In the genomic region with DNA sequence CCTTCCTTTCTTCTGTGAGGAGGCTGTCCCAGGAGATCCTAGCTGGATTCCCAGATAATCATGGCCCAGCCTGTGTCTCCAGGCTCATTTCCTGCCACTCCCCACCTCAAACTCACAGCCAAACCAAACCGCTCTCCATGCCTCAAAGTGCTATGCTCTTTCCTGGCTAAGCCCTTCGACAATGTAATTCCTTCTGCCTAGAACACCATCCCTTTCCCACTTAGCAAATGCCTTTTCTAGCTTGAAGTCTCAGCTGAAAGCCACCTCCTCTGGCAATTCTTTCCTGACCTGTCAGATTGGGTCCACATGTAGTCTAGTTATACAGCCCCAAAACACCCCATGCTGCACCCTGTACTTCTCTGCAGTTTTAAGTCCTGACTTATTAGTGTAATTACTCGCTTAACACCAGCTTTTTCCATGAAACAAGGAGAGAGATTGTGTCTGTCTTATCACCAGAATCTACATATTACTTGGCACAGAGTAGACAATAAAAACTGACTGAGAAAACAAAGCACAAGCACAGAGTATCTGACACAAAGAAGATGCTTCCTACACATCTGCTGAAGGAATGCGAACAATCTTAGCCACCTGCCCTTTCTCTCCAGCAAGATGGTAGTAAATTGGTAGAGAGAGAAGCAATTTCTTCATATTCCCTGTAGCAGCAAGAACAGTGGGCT, we compare ENCODE assay signal across 8 cellular contexts. TPM values are rescaled to one million over a fixed set of nuclear protein-coding genes. Genes with fewer than 3 reads are reported as not detected.
DNase-seq lines count a peak whose midpoint lies in the region; ATAC-seq, FAIRE-seq and TF ChIP-seq lines count a peak whose summit lies in the region.

No MANE protein-coding gene starts in this region.

- H3K27me3 ChIP-seq in GM12878 (replicated peaks in 1 of 2; ENCODE audit: control insufficient read depth in 2 of 2, insufficient read depth in 2 of 2, low read length in 1 of 2) (no peaks in the 10 kb centered on the region), sigmoid colon (no peaks in the 10 kb centered on the region)

- no peak overlapping the region for H3K27ac ChIP-seq in GM12878 (ENCODE audit: control insufficient read depth, insufficient read depth)
- peak overlapping the region; percentile 45 to 72 (median 58) for H3K27ac ChIP-seq in sigmoid colon

- POLR2A ChIA-PET in GM12878 (lab: Charles Lee): interaction anchor here (0.8 to 1.3 kb wide), 3 partner anchors 43 to 147 kb away, joined by 3 to 5 read pairs (median 3); a partner anchor contains a TSS

- intact Hi-C loops in GM12878 (cut with micrococcal nuclease; ENCODE audit: unreplicated experiment): no loop called here
- intact Hi-C loops in left ventricle myocardium superior (cut with micrococcal nuclease): no loop called here
- intact Hi-C loops in sigmoid colon (cut with DNase I): no loop called here
- intact Hi-C loops in posterior vena cava (cut with DNase I): no loop called here

- peaks cover 47% of the 10 kb centered on the region for H3K4me1 ChIP-seq in GM12878 (ENCODE audit: control insufficient read depth, insufficient read depth, low read length)
- H3K4me1 ChIP-seq in sigmoid colon: peaks cover 0 to 60% (median 47%) of the 10 kb centered on the region in 4 donors

- CTCF ChIA-PET in GM12878 (lab: Yijun Ruan, JAX): interaction anchor here (1.2 to 2.6 kb wide), 3 partner anchors 11 to 337 kb away, joined by 3 to 10 read pairs (median 3); no protein-coding TSS in a partner anchor

- no peak overlapping the region for H2AFZ ChIP-seq in GM12878 (ENCODE audit: control insufficient read depth, low read depth, low read length)

- H3K4me3 ChIP-seq in HFF-Myc (replicated peaks; ENCODE audit: low read depth, low read length) (peak overlapping the region; percentile 0), GM12878 (0 out of 2 replicates have a peak overlapping the region, but pooled peaks have one; percentile 27), sigmoid colon (no peak overlapping the region)

- WGBS in GM12878 (ENCODE audit: insufficient coverage, insufficient replicate concordance, low lambda C conversion rate, missing lambda C conversion rate): 91% methylated on average over 4 of the region's 4 CpGs
- 20 to 56% methylated on average over 4 of the region's 4 CpGs for WGBS in sigmoid colon, 2 donors

- peaks cover 15% of the 10 kb centered on the region; the same call in 1 of the 2 replicates for H4K20me1 ChIP-seq in GM12878 (ENCODE audit: control insufficient read depth, insufficient read depth)

- no peak for ATAC-seq in GM12878
- ATAC-seq in left ventricle myocardium superior: peak; percentile 65
- no peak for ATAC-seq in GM21576 (IDR thresholded peaks at IDR 0.05; ENCODE audit: unreplicated experiment)
- no peak for ATAC-seq in GM18517 (IDR thresholded peaks at IDR 0.05; ENCODE audit: unreplicated experiment)

- H3K79me2 ChIP-seq in GM12878 (ENCODE audit: control insufficient read depth, insufficient read depth, low read length): peaks cover 87% of the 10 kb centered on the region

- no peak for TF ChIP-seq CTCF in HFF-Myc (IDR thresholded peaks at IDR 0.05; ENCODE audit: low read depth, low read length, missing control alignments)
- no peak for TF ChIP-seq CTCF in GM12878 (IDR thresholded peaks at IDR 0.05 in 2 of 3, conservative IDR thresholded peaks at IDR 0.05 in 1 of 3; ENCODE audit: control insufficient read depth in 2 of 3, extremely low read depth in 1 of 3, insufficient read depth in 1 of 3, low read depth in 3 of 3, low read length in 3 of 3)
- TF ChIP-seq CTCF in sigmoid colon (IDR thresholded peaks at IDR 0.05): no peak

- TF ChIP-seq POLR2A in GM12878 (IDR thresholded peaks at IDR 0.05; ENCODE audit: low read depth, low read length): no peak
- no peak for TF ChIP-seq POLR2A in sigmoid colon (IDR thresholded peaks at IDR 0.05)

- H3K9ac ChIP-seq in GM12878 (ENCODE audit: control insufficient read depth, insufficient read depth, low read length): no peak overlapping the region

- no peak for FAIRE-seq in GM12878 (lab: Jason Lieb, UNC)

- H3K4me2 ChIP-seq in GM12878 (ENCODE audit: control insufficient read depth, insufficient read depth): peak overlapping the region; percentile 40

- H3K36me3 ChIP-seq in GM12878 (ENCODE audit: control insufficient read depth in 2 of 2, insufficient read depth in 2 of 2, low read length in 1 of 2) (peaks cover 0 to 15% of the 10 kb centered on the region in 2 experiments; a peak in 2 of 4 replicates), sigmoid colon (no peaks in the 10 kb centered on the region)

- in situ Hi-C loops in GM12878 (cut with MboI): no loop called here

- TF ChIP-seq RAD21 in GM12878 (IDR thresholded peaks at IDR 0.05; ENCODE audit: insufficient read depth, low read depth, low read length): no peak

- no peaks in the 10 kb centered on the region for H3K9me3 ChIP-seq in GM12878 (replicated peaks; ENCODE audit: control insufficient read depth, insufficient read depth, low read length)
- H3K9me3 ChIP-seq in sigmoid colon: no peaks in the 10 kb centered on the region

- RAD21 ChIA-PET in GM12878 (lab: Charles Lee; ENCODE audit: unreplicated experiment): no interaction called here

- SMC1A ChIA-PET in GM12878 (lab: Charles Lee; ENCODE audit: uncharacterized antibody, unreplicated experiment): interaction anchor here (1.2 kb wide), 1 partner anchor 21 kb away, joined by 3 read pairs; no protein-coding TSS in a partner anchor

- no peak for DNase-seq in HFF-Myc (ENCODE audit: extremely low read depth, low read depth)
- no peak for DNase-seq in GM12878 (ENCODE audit: low read depth, low spot score)
- DNase-seq in left ventricle myocardium superior: no peak
- no peak for DNase-seq in sigmoid colon
- no peak for DNase-seq in effector CD8-positive, alpha-beta T cell (lab: John Stamatoyannopoulos, UW)
- DNase-seq in posterior vena cava (ENCODE audit: low spot score): no peak

- TF ChIP-seq EP300 in GM12878 (IDR thresholded peaks at IDR 0.05; ENCODE audit: borderline replicate concordance in 1 of 2, control insufficient read depth in 1 of 2, low read depth in 2 of 2, low read length in 2 of 2) (no peak), sigmoid colon (IDR thresholded peaks at IDR 0.05) (no peak)

- BruUV-seq in GM12878 (replicated peaks; lab: Mats Ljungman, UMichigan): no TSS peak

RNA-seq across cellular contexts. Expression of a gene that starts 5.4 kb away (rescaled TPM):
- 43.0 and 46.6 TPM in 2 replicates for total RNA-seq in GM12878 (2013; cell fraction: nucleolus; rRNA removed)
- total RNA-seq in GM12878 (2014; rRNA removed): 62.4 and 73.5 TPM in 2 replicates
- total RNA-seq in GM12878 (2014; rRNA removed; fragmentation: Illumina TruSeq; extraction: Trizol): 39.2 and 43.9 TPM in 2 replicates
- 76.4 and 79.6 TPM in 2 replicates for total RNA-seq in GM12878 (2021)
- 39.1 TPM for polyA plus RNA-seq in GM12878 (2011; ENCODE audit: low read depth)
- 35.6 and 57.3 TPM in 2 replicates for polyA plus RNA-seq in GM12878 (2011; rRNA removed)
- 58.1 and 59.0 TPM in 2 replicates for polyA plus RNA-seq in GM12878 (2011; cell fraction: cytosol; rRNA removed)
- polyA plus RNA-seq in GM12878 (2011; cell fraction: nucleus; rRNA removed): 62.3 and 84.6 TPM in 2 replicates
- polyA plus RNA-seq in GM12878 (2012): 35.8 and 51.5 TPM in 2 replicates
- 57.6 and 72.4 TPM in 2 replicates for polyA plus RNA-seq in GM12878 (2014; fragmentation: Illumina TruSeq; extraction: Trizol)
- polyA plus RNA-seq in GM12878 (2014; fragmentation: Nextera tagmentation; extraction: Ambion mirVana): 10 to 100 TPM; 13.1 to 18.2 TPM
- 56.5 and 67.5 TPM in 2 replicates for polyA plus RNA-seq in GM12878 (2014; rRNA removed)
- polyA plus RNA-seq in GM12878 (2016; fragmentation: Nextera tagmentation; extraction: Ambion mirVana): 10 to 100 TPM; 69.9 to 75.3 TPM
- 45.0 and 62.8 TPM in 2 replicates for polyA minus RNA-seq in GM12878 (2011; rRNA and poly(A)+ RNA removed)
- polyA minus RNA-seq in GM12878 (2011; cell fraction: cytosol; rRNA and poly(A)+ RNA removed): 17.9 and 27.3 TPM in 2 replicates
- 15.7 and 26.6 TPM in 2 replicates for polyA minus RNA-seq in GM12878 (2011; cell fraction: nucleus; rRNA and poly(A)+ RNA removed)
- 21.9 TPM for total RNA-seq in left ventricle myocardium superior
- 10 to 100 TPM; 34.2 to 42.7 (median 41.4) TPM for total RNA-seq in sigmoid colon
- polyA plus RNA-seq in sigmoid colon: 10 to 100 TPM; 35.4 to 60.4 (median 39.3) TPM
- total RNA-seq in posterior vena cava: 10 to 100 TPM; 36.0 to 37.0 TPM

RNA-seq across cellular contexts. Expression of a gene that starts 44.4 kb away (rescaled TPM):
- total RNA-seq in GM12878 (2013; cell fraction: nucleolus; rRNA removed): not detected in 2 replicates
- total RNA-seq in GM12878 (2014; rRNA removed) (not detected in 2 replicates), GM12878 (2014; rRNA removed; fragmentation: Illumina TruSeq; extraction: Trizol) (not detected in 2 replicates), GM12878 (2021) (0.08 TPM in 1 of 2 replicates, not detected in the other), left ventricle myocardium superior (not detected), sigmoid colon (under 1 TPM in 2 of 4 donors, not detected in 2; 0.28 to 0.36 TPM), posterior vena cava (not detected)
- not detected for polyA plus RNA-seq in GM12878 (2011; ENCODE audit: low read depth)
- polyA plus RNA-seq in GM12878 (2011; rRNA removed) (0.29 TPM in 1 of 2 replicates, not detected in the other), GM12878 (2014; fragmentation: Illumina TruSeq; extraction: Trizol) (not detected in 2 replicates), GM12878 (2014; fragmentation: Nextera tagmentation; extraction: Ambion mirVana) (not detected), GM12878 (2014; rRNA removed) (not detected in 2 replicates), GM12878 (2016; fragmentation: Nextera tagmentation; extraction: Ambion mirVana) (not detected), sigmoid colon (10 to 100 TPM; 38.4 to 52.0 (median 46.0) TPM)
- 0.05 and 0.07 TPM in 2 replicates for polyA plus RNA-seq in GM12878 (2011; cell fraction: cytosol; rRNA removed)
- 0.26 and 0.51 TPM in 2 replicates for polyA plus RNA-seq in GM12878 (2011; cell fraction: nucleus; rRNA removed)
- not detected in 2 replicates for polyA plus RNA-seq in GM12878 (2012)
- 0.21 TPM in 1 of 2 replicates, not detected in the other for polyA minus RNA-seq in GM12878 (2011; rRNA and poly(A)+ RNA removed)
- not detected in 2 replicates for polyA minus RNA-seq in GM12878 (2011; cell fraction: cytosol; rRNA and poly(A)+ RNA removed)
- polyA minus RNA-seq in GM12878 (2011; cell fraction: nucleus; rRNA and poly(A)+ RNA removed): 0.19 TPM in 1 of 2 replicates, not detected in the other

RNA-seq across cellular contexts. Expression of a gene that starts 46.7 kb away (rescaled TPM):
- not detected in 2 replicates for total RNA-seq in GM12878 (2013; cell fraction: nucleolus; rRNA removed)
- total RNA-seq in GM12878 (2014; rRNA removed) (not detected in 2 replicates), GM12878 (2014; rRNA removed; fragmentation: Illumina TruSeq; extraction: Trizol) (not detected in 2 replicates), GM12878 (2021) (not detected in 2 replicates), left ventricle myocardium superior (not detected), sigmoid colon (under 1 TPM in 1 of 4 donors, not detected in 3; 0.36 TPM), posterior vena cava (not detected)
- polyA plus RNA-seq in GM12878 (2011; ENCODE audit: low read depth): not detected
- polyA plus RNA-seq in GM12878 (2011; rRNA removed) (0.01 and 0.04 TPM in 2 replicates), GM12878 (2014; fragmentation: Illumina TruSeq; extraction: Trizol) (not detected in 2 replicates), GM12878 (2014; fragmentation: Nextera tagmentation; extraction: Ambion mirVana) (not detected), GM12878 (2014; rRNA removed) (not detected in 2 replicates), GM12878 (2016; fragmentation: Nextera tagmentation; extraction: Ambion mirVana) (not detected), sigmoid colon (1 to 10 TPM; 2.7 to 4.8 (median 3.5) TPM)
- not detected in 2 replicates for polyA plus RNA-seq in GM12878 (2011; cell fraction: cytosol; rRNA removed)
- 0.03 and 0.04 TPM in 2 replicates for polyA plus RNA-seq in GM12878 (2011; cell fraction: nucleus; rRNA removed)
- not detected in 2 replicates for polyA plus RNA-seq in GM12878 (2012)
- not detected in 2 replicates for polyA minus RNA-seq in GM12878 (2011; rRNA and poly(A)+ RNA removed)
- polyA minus RNA-seq in GM12878 (2011; cell fraction: cytosol; rRNA and poly(A)+ RNA removed): not detected in 2 replicates
- not detected in 2 replicates for polyA minus RNA-seq in GM12878 (2011; cell fraction: nucleus; rRNA and poly(A)+ RNA removed)

Comparison
In these comparisons a context has a peak if more than half of its experiments do, and no peak if none do; other contexts are left out.
1. H3K4me3 ChIP-seq: peak in HFF-Myc (single experiment) and GM12878 (single experiment); none in sigmoid colon (0 of 4).